Comparison of ENCODE assay signal across 13 cellular contexts in genomic region chr22:23138584-23139469, GRCh38. TPM values are rescaled to one million over a fixed set of nuclear protein-coding genes. Genes with fewer than 3 reads are reported as not detected.
DNase-seq lines count a peak whose midpoint lies in the region; ATAC-seq, FAIRE-seq and TF ChIP-seq lines count a peak whose summit lies in the region.
"Had no signal": no experiment of that assay in that cellular context is flagged by ENCODE, and none has a peak within 500 bp of the region (broad histone marks: within the 10 kb centered on the region; RNA-seq: fewer than 3 reads in every experiment).

No MANE protein-coding gene starts in this region.

- H3K36me3 Mint-ChIP-seq in stimulated activated naive CD8-positive, alpha-beta T cell treated with anti-CD3 and anti-CD28 coated beads, Interleukin-15, Interleukin-2, amounts not matched to agents 100 ng/mL and 50 ng/mL, for 24 hours (ENCODE audit: low read depth), result no peaks in the 10 kb centered on the region
- no peaks in the 10 kb centered on the region for H3K36me3 Mint-ChIP-seq in T-helper 17 cell (ENCODE audit: low read depth)

- H3K9me3 Mint-ChIP-seq in stimulated activated naive CD8-positive, alpha-beta T cell treated with anti-CD3 and anti-CD28 coated beads, Interleukin-15, Interleukin-2, amounts not matched to agents 100 ng/mL and 50 ng/mL, for 24 hours, result no peaks in the 10 kb centered on the region

- H3K27ac ChIP-seq in kidney (ENCODE audit: low read depth in 2 of 2, low read length in 2 of 2) (peak overlapping the region; percentile 38 to 64), vagina (peak overlapping the region; percentile 0), ascending aorta (no peak overlapping the region), psoas muscle (no peak overlapping the region)
- H3K27ac ChIP-seq: C4-2B had no signal

- H3K4me3 Mint-ChIP-seq in stimulated activated naive CD8-positive, alpha-beta T cell treated with anti-CD3 and anti-CD28 coated beads, Interleukin-15, Interleukin-2, amounts not matched to agents 100 ng/mL and 50 ng/mL, for 24 hours, result no peak overlapping the region
- peak overlapping the region; percentile 53 for H3K4me3 Mint-ChIP-seq in T-helper 17 cell

- peaks cover 11 to 15% of the 10 kb centered on the region in 2 donors for H3K4me1 ChIP-seq in kidney (ENCODE audit: control insufficient read depth in 1 of 2, insufficient read depth in 1 of 2, low read depth in 1 of 2, low read length in 2 of 2)
- peaks cover 33% of the 10 kb centered on the region for H3K4me1 ChIP-seq in vagina
- peaks cover 0 to 8% of the 10 kb centered on the region in 2 donors for H3K4me1 ChIP-seq in ascending aorta
- peaks cover 5% of the 10 kb centered on the region for H3K4me1 ChIP-seq in psoas muscle

- FAIRE-seq in kidney (lab: Jason Lieb, UNC), result no peak
- FAIRE-seq: K562 had no signal

- H3K36me3 ChIP-seq in kidney (ENCODE audit: control insufficient read depth in 1 of 2, insufficient read depth in 2 of 2, low read length in 2 of 2) (no peaks in the 10 kb centered on the region), vagina (no peaks in the 10 kb centered on the region), ascending aorta (no peaks in the 10 kb centered on the region), psoas muscle (ENCODE audit: insufficient read depth in 1 of 2, low read depth in 1 of 2) (no peaks in the 10 kb centered on the region)

- H3K4me1 Mint-ChIP-seq in stimulated activated naive CD8-positive, alpha-beta T cell treated with anti-CD3 and anti-CD28 coated beads, Interleukin-15, Interleukin-2, amounts not matched to agents 100 ng/mL and 50 ng/mL, for 24 hours (ENCODE audit: low read depth), result peaks cover 66% of the 10 kb centered on the region
- peaks cover 29% of the 10 kb centered on the region for H3K4me1 Mint-ChIP-seq in T-helper 17 cell

- H3K27me3 Mint-ChIP-seq in stimulated activated naive CD8-positive, alpha-beta T cell treated with anti-CD3 and anti-CD28 coated beads, Interleukin-15, Interleukin-2, amounts not matched to agents 100 ng/mL and 50 ng/mL, for 24 hours, result no peaks in the 10 kb centered on the region
- no peaks in the 10 kb centered on the region for H3K27me3 Mint-ChIP-seq in T-helper 17 cell

- H3K27me3 ChIP-seq in vagina (no peaks in the 10 kb centered on the region), ascending aorta (no peaks in the 10 kb centered on the region), psoas muscle (ENCODE audit: insufficient read depth in 3 of 3, low read length in 2 of 3) (peaks cover 0 to 10% (median 0%) of the 10 kb centered on the region in 3 donors)

- intact Hi-C loops in kidney (cut with DNase I) (no loop called here), vagina (cut with DNase I) (no loop called here), ascending aorta (cut with DNase I) (no loop called here), psoas muscle (cut with DNase I) (no loop called here)

- no peak overlapping the region for H3K4me3 ChIP-seq in kidney (ENCODE audit: low read length in 2 of 2)
- H3K4me3 ChIP-seq in vagina, result no peak overlapping the region
- no peak overlapping the region for H3K4me3 ChIP-seq in ascending aorta
- H3K4me3 ChIP-seq in psoas muscle, result no peak overlapping the region
- H3K4me3 ChIP-seq: K562 had no signal

- 92 to 98% (median 95%) methylated on average over 12 of the region's 12 CpGs for WGBS in psoas muscle, 3 donors

- no peak for ATAC-seq in stimulated activated naive CD8-positive, alpha-beta T cell treated with anti-CD3 and anti-CD28 coated beads, Interleukin-15, Interleukin-2, amounts not matched to agents 100 U/mL and 50 U/mL, for 24 hours
- ATAC-seq in T-helper 17 cell (no peak), psoas muscle (no peak)
- ATAC-seq: K562, left lobe of liver had no signal

- no peak for TF ChIP-seq POLR2A in vagina (IDR thresholded peaks at IDR 0.05)

- H3K9me3 ChIP-seq in T-helper 17 cell (ENCODE audit: control insufficient read depth, low read length, poor library complexity, severe bottlenecking) (no peaks in the 10 kb centered on the region), kidney (ENCODE audit: control insufficient read depth in 1 of 2, low read length in 2 of 2) (no peaks in the 10 kb centered on the region), vagina (no peaks in the 10 kb centered on the region), ascending aorta (no peaks in the 10 kb centered on the region), psoas muscle (no peaks in the 10 kb centered on the region)

- DNase-seq in stimulated activated naive CD8-positive, alpha-beta T cell treated with anti-CD3 and anti-CD28 coated beads, Interleukin-15, Interleukin-2, amounts not matched to agents 100 U/mL and 50 U/mL, for 24 hours, result no peak
- DNase-seq in T-helper 17 cell, result no peak
- no peak for DNase-seq in kidney
- no peak for DNase-seq in vagina (ENCODE audit: extremely low spot score in 2 of 2)
- no peak for DNase-seq in dedifferentiated amniotic fluid mesenchymal stem cell (ENCODE audit: extremely low spot score)
- no peak for DNase-seq in ascending aorta (ENCODE audit: low spot score in 2 of 2)
- no peak for DNase-seq in psoas muscle
- DNase-seq: NCI-H2081 treated with DMSO at 0.1 percent for 48 hours had no signal

- TF ChIP-seq CTCF in kidney (IDR thresholded peaks at IDR 0.05; ENCODE audit: borderline replicate concordance, extremely low read depth, insufficient read depth) (no peak), vagina (IDR thresholded peaks at IDR 0.05) (no peak), ascending aorta (IDR thresholded peaks at IDR 0.05) (no peak), psoas muscle (IDR thresholded peaks at IDR 0.05) (no peak)

- H3K27ac Mint-ChIP-seq in stimulated activated naive CD8-positive, alpha-beta T cell treated with anti-CD3 and anti-CD28 coated beads, Interleukin-15, Interleukin-2, amounts not matched to agents 100 ng/mL and 50 ng/mL, for 24 hours, result peak overlapping the region; percentile 86
- H3K27ac Mint-ChIP-seq in T-helper 17 cell, result peak overlapping the region; percentile 99

- H3K9ac ChIP-seq in kidney (ENCODE audit: low read length in 2 of 2), result no peak overlapping the region

RNA-seq across cellular contexts. Expression of gene RSPH14, which starts 3.0 kb away (rescaled TPM):
- 1 to 10 TPM; 1.1 to 1.4 TPM for total RNA-seq in T-helper 17 cell
- 5.2 TPM for total RNA-seq in kidney
- 11.9 TPM for polyA plus RNA-seq in kidney (ENCODE audit: insufficient read depth, low read depth, low replicate concordance)
- total RNA-seq in vagina, result not detected
- not detected for total RNA-seq in ascending aorta
- total RNA-seq in psoas muscle, result not detected
- not detected for polyA plus RNA-seq in psoas muscle
- total RNA-seq: K562; T-helper 1 cell treated with Interleukin-12 subunit alpha and Interleukin-12 subunit beta and Interleukin-4 antibody, amounts not matched to agents 30 ng/mL and 1 ng/mL, for 36 hours had no signal

RNA-seq across cellular contexts. Expression of gene RAB36, which starts 6.5 kb away (rescaled TPM):
- total RNA-seq in T-helper 17 cell (1 to 10 TPM; 1.1 to 2.4 TPM), kidney (30.5 TPM), vagina (3.2 TPM), ascending aorta (1.8 TPM), psoas muscle (under 1 TPM; 0.22 to 0.56 (median 0.25) TPM)
- polyA plus RNA-seq in kidney (ENCODE audit: insufficient read depth, low read depth, low replicate concordance) (9.7 TPM), psoas muscle (under 1 TPM in 2 of 3 donors, not detected in 1; 0.05 to 0.08 TPM)
- total RNA-seq: T-helper 1 cell treated with Interleukin-12 subunit alpha and Interleukin-12 subunit beta and Interleukin-4 antibody, amounts not matched to agents 30 ng/mL and 1 ng/mL, for 36 hours had no signal

RNA-seq across cellular contexts. Expression of gene BCR, which starts 41.5 kb away (rescaled TPM):
- total RNA-seq in T-helper 17 cell (10 to 100 TPM; 91.8 to 93.2 TPM), kidney (97.7 TPM), vagina (52.5 TPM), ascending aorta (216 TPM), psoas muscle (1 to 10 TPM; 6.5 to 7.7 (median 7.0) TPM)
- polyA plus RNA-seq in kidney (ENCODE audit: insufficient read depth, low read depth, low replicate concordance) (45.0 TPM), psoas muscle (1 to 10 TPM; 2.7 to 4.7 (median 4.0) TPM)

Comparison
In these comparisons a context has a peak if more than half of its experiments do, and no peak if none do; other contexts are left out.
1. H3K27ac ChIP-seq: peak in kidney (2 of 2) and vagina (single experiment); none in ascending aorta (0 of 2) and psoas muscle (single experiment).